1 cellular context compared by ENCODE assay signal in the genomic region with DNA sequence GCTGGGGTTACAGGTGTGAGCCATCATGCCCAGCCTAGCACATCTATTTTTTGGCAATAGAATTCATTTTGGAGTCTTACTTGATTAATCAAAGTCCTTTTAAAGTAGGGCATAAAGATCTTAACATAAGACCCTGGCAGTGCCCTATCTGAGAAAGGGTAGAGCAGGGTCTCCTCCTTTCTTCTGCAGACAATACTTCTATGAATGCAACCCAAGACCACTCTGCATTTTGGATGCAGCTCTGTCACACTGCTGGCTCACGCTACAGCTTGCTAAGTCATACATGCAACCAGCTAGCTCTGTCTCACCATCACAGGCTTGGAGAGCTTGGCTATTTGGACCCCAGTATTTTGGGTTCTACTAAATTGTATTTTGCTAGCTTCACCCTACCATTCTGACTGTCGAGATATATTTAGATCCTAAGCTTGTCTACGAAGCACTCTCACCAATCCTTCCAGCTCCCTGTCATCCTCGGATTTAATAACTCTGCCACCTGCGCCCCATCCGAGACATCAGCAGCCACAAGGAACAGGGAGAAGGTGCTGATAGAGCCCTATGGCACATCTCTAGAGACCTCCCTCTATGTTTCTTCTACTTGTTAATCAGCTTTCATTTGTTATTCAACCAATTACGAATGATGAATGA.
TF ChIP-seq lines count a peak whose summit lies in the region.

No MANE protein-coding gene starts in this region.

TF ChIP-seq in SK-N-SH, 30 proteins besides CTCF, POLR2A, EP300 and RAD21 (continued from another document):
- TF ChIP-seq, protein P1, sequence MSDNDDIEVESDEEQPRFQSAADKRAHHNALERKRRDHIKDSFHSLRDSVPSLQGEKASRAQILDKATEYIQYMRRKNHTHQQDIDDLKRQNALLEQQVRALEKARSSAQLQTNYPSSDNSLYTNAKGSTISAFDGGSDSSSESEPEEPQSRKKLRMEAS (IDR thresholded peaks at IDR 0.05; ENCODE audit: low read depth): no peak
- no peak for TF ChIP-seq YY1 (IDR thresholded peaks at IDR 0.05; ENCODE audit: low read depth)
TF ChIP-seq in SK-N-SH: peak in this region for 0.
